20 cellular contexts compared by ENCODE assay signal in the genomic region with DNA sequence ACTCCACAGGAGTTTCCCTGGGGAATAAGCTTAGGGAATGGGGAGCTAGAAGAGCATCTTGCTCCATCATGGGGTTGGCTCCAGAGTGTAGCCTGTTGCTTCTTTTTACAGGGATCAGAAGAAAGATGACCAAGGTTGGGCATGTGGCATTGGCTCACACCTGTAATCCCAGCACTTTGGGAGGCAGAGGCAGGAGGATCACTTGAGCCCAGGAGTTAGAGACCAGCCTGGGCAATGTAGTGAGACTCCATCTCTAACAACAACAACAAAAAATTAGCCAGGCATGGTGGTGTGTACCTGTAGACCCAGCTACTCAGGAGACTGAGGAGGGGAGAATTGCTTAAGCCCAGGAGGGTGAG. TPM values are rescaled to one million over a fixed set of nuclear protein-coding genes. Genes with fewer than 3 reads are reported as not detected.
DNase-seq lines count a peak whose midpoint lies in the region; ATAC-seq and TF ChIP-seq lines count a peak whose summit lies in the region.
"Had no signal": no experiment of that assay in that cellular context is flagged by ENCODE, and none has a peak within 500 bp of the region (broad histone marks: within the 10 kb centered on the region; RNA-seq: fewer than 3 reads in every experiment).

No MANE protein-coding gene starts in this region.

- no peak overlapping the region for H3K4me3 ChIP-seq in HEK293 (ENCODE audit: low read depth, low read length)
- no peak overlapping the region for H3K4me3 ChIP-seq in stomach smooth muscle (ENCODE audit: low read length in 2 of 2)
- H3K4me3 ChIP-seq in right cardiac atrium (ENCODE audit: low read length) = no peak overlapping the region
- H3K4me3 ChIP-seq in PC-3 (ENCODE audit: low read length) = no peak overlapping the region
- H3K4me3 ChIP-seq: GM23248, Peyer's patch had no signal

- no peaks in the 10 kb centered on the region for H3K9me3 ChIP-seq in HEK293 (ENCODE audit: control insufficient read depth, insufficient read depth, low read depth, low read length)
- H3K9me3 ChIP-seq in stomach smooth muscle (ENCODE audit: control insufficient read depth in 2 of 2, low read length in 2 of 2) = no peaks in the 10 kb centered on the region
- H3K9me3 ChIP-seq in right cardiac atrium (ENCODE audit: control insufficient read depth, low read length) = no peaks in the 10 kb centered on the region
- no peaks in the 10 kb centered on the region for H3K9me3 ChIP-seq in PC-3 (ENCODE audit: low read length)
- H3K9me3 ChIP-seq: Peyer's patch had no signal

- H3K27ac ChIP-seq in HEK293 (ENCODE audit: extremely low read depth, low read depth, low read length) (no peak overlapping the region), stomach smooth muscle (ENCODE audit: low read length) (peak overlapping the region; percentile 89), right cardiac atrium (ENCODE audit: low read length) (no peak overlapping the region), PC-3 (ENCODE audit: low read length) (no peak overlapping the region)
- H3K27ac ChIP-seq: GM23248, Peyer's patch had no signal

- H3K36me3 Mint-ChIP-seq in dendritic cell treated with granulocyte-macrophage colony-stimulating factor and Interleukin-4, amounts not matched to agents 40 ng/mL and 50 ng/mL, for 4 days (ENCODE audit: low read depth) = peaks cover 64% of the 10 kb centered on the region
- H3K36me3 Mint-ChIP-seq in nephron progenitor cell (ENCODE audit: low read depth) = peaks cover 13% of the 10 kb centered on the region

- no peaks in the 10 kb centered on the region for H3K27me3 Mint-ChIP-seq in dendritic cell treated with granulocyte-macrophage colony-stimulating factor and Interleukin-4, amounts not matched to agents 40 ng/mL and 50 ng/mL, for 4 days
- H3K27me3 Mint-ChIP-seq in nephron progenitor cell (ENCODE audit: low read depth, poor library complexity) = peaks cover 8% of the 10 kb centered on the region

- H2AFZ ChIP-seq in PC-3 (ENCODE audit: low read length) = no peak overlapping the region
- H2AFZ ChIP-seq: GM23248 had no signal

- ATAC-seq in right cardiac atrium (no peak), PC-3 (no peak)

- DNase-seq in nephron progenitor cell (no peak), right cardiac atrium (no peak), PC-3 (no peak), midbrain (lab: John Stamatoyannopoulos, UW) (no peak)
- DNase-seq: GM23248, H7, IMR-90, KG1, MM.1S, NCI-H1694, NCI-H2029 treated with DMSO at 0.1 percent for 48 hours, NCI-H2171, NCI-H226, NCI-H510A, NCI-H69, Peyer's patch, SHP77 treated with DMSO at 0.1 percent for 48 hours had no signal

- H3K4me3 Mint-ChIP-seq in dendritic cell treated with granulocyte-macrophage colony-stimulating factor and Interleukin-4, amounts not matched to agents 40 ng/mL and 50 ng/mL, for 4 days = no peak overlapping the region
- no peak overlapping the region for H3K4me3 Mint-ChIP-seq in nephron progenitor cell

- H3F3A ChIP-seq in PC-3 (ENCODE audit: low read length, unreplicated experiment) = no peaks in the 10 kb centered on the region

- H4K20me1 ChIP-seq in PC-3 (ENCODE audit: low read length) = no peaks in the 10 kb centered on the region

- peak overlapping the region; percentile 17 for H3K27ac Mint-ChIP-seq in dendritic cell treated with granulocyte-macrophage colony-stimulating factor and Interleukin-4, amounts not matched to agents 40 ng/mL and 50 ng/mL, for 4 days
- H3K27ac Mint-ChIP-seq in nephron progenitor cell = peak overlapping the region; percentile 80

- no peaks in the 10 kb centered on the region for H3K79me2 ChIP-seq in PC-3 (ENCODE audit: low read length)

- H3K4me2 ChIP-seq in PC-3 (ENCODE audit: low read length) = no peak overlapping the region

- no peaks in the 10 kb centered on the region for H3K9me2 ChIP-seq in PC-3 (replicated peaks; ENCODE audit: low read length)

- H3K4me1 Mint-ChIP-seq in dendritic cell treated with granulocyte-macrophage colony-stimulating factor and Interleukin-4, amounts not matched to agents 40 ng/mL and 50 ng/mL, for 4 days (ENCODE audit: low read depth) = peaks cover 14% of the 10 kb centered on the region
- H3K4me1 Mint-ChIP-seq in nephron progenitor cell = no peaks in the 10 kb centered on the region

- intact Hi-C loops in dendritic cell treated with granulocyte-macrophage colony-stimulating factor and Interleukin-4, amounts not matched to agents 40 ng/mL and 50 ng/mL, for 4 days (cut with micrococcal nuclease) = no loop called here
- intact Hi-C loops in right cardiac atrium (cut with DNase I) (no loop called here), PC-3 (cut with micrococcal nuclease) (no loop called here)

- BruUV-seq in PC-3 (replicated peaks; lab: Mats Ljungman, UMichigan) = no TSS peak

- H3K27me3 ChIP-seq in stomach smooth muscle (ENCODE audit: control insufficient read depth in 1 of 2, insufficient read depth in 2 of 2, low read length in 2 of 2) (no peaks in the 10 kb centered on the region), right cardiac atrium (ENCODE audit: control insufficient read depth, insufficient read depth) (no peaks in the 10 kb centered on the region), PC-3 (ENCODE audit: low read length) (no peaks in the 10 kb centered on the region)
- H3K27me3 ChIP-seq: Peyer's patch had no signal

- H3K9ac ChIP-seq in stomach smooth muscle (ENCODE audit: low read length in 2 of 2) (no peak overlapping the region), PC-3 (ENCODE audit: low read length) (no peak overlapping the region)
- H3K9ac ChIP-seq: GM23248 had no signal

- H3K36me3 ChIP-seq in HEK293 (ENCODE audit: control insufficient read depth in 2 of 2, insufficient read depth in 1 of 2, low read length in 2 of 2) (peaks cover 0 to 11% of the 10 kb centered on the region in 2 experiments; a peak in 2 of 3 replicates), stomach smooth muscle (ENCODE audit: control insufficient read depth in 2 of 2, insufficient read depth in 2 of 2, low read length in 2 of 2) (no peaks in the 10 kb centered on the region), PC-3 (ENCODE audit: low read depth, low read length) (no peaks in the 10 kb centered on the region)
- H3K36me3 ChIP-seq: Peyer's patch had no signal

- POLR2A ChIA-PET in HEK293 (lab: Yijun Ruan, JAX) (no interaction called here), PC-3 (lab: Charles Lee; ENCODE audit: unreplicated experiment) (no interaction called here)

- H3K4me1 ChIP-seq in HEK293 (ENCODE audit: control insufficient read depth, insufficient read depth, low read length) (no peaks in the 10 kb centered on the region), stomach smooth muscle (ENCODE audit: control insufficient read depth, insufficient read depth, low read length) (peaks cover 36% of the 10 kb centered on the region), right cardiac atrium (ENCODE audit: control insufficient read depth, insufficient read depth, low read length) (peaks cover 2% of the 10 kb centered on the region), PC-3 (ENCODE audit: insufficient read depth, low read length) (no peaks in the 10 kb centered on the region)

- CTCF ChIA-PET in HEK293 (lab: Yijun Ruan, JAX) (interaction anchor here (0.7 to 1.6 kb wide), 3 partner anchors 15 to 244 kb away, joined by 3 read pairs; no protein-coding TSS in a partner anchor), PC-3 (lab: Charles Lee) (no interaction called here)

- TF ChIP-seq CTCF in HEK293 (tag by site-specific recombination; IDR thresholded peaks at IDR 0.05) = no peak
- no peak for TF ChIP-seq CTCF in nephron progenitor cell (IDR thresholded peaks at IDR 0.05)
- no peak for TF ChIP-seq CTCF in PC-3 (conservative IDR thresholded peaks at IDR 0.05; ENCODE audit: low read depth, low read length)

- no peaks in the 10 kb centered on the region for H3K9me3 Mint-ChIP-seq in dendritic cell treated with granulocyte-macrophage colony-stimulating factor and Interleukin-4, amounts not matched to agents 40 ng/mL and 50 ng/mL, for 4 days
- no peaks in the 10 kb centered on the region for H3K9me3 Mint-ChIP-seq in nephron progenitor cell

TF ChIP-seq in HEK293, 187 proteins besides CTCF, POLR2A, EP300 and RAD21:
- TF ChIP-seq SCRT1 (tag by site-specific recombination; IDR thresholded peaks at IDR 0.05; ENCODE audit: borderline replicate concordance) (0 out of 2 replicates have a peak, but pooled peaks have one; percentile 30), SCRT2 (tag by site-specific recombination; IDR thresholded peaks at IDR 0.05) (peak; percentile 50; the same call in 1 of the 2 replicates)
- TF ChIP-seq, protein P1, sequence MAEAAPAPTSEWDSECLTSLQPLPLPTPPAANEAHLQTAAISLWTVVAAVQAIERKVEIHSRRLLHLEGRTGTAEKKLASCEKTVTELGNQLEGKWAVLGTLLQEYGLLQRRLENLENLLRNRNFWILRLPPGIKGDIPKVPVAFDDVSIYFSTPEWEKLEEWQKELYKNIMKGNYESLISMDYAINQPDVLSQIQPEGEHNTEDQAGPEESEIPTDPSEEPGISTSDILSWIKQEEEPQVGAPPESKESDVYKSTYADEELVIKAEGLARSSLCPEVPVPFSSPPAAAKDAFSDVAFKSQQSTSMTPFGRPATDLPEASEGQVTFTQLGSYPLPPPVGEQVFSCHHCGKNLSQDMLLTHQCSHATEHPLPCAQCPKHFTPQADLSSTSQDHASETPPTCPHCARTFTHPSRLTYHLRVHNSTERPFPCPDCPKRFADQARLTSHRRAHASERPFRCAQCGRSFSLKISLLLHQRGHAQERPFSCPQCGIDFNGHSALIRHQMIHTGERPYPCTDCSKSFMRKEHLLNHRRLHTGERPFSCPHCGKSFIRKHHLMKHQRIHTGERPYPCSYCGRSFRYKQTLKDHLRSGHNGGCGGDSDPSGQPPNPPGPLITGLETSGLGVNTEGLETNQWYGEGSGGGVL (tag by site-specific recombination; IDR thresholded peaks at IDR 0.05) = no peak

RNA-seq across cellular contexts. Expression of gene NUDT2, which starts 18.4 kb away (rescaled TPM):
- 10 to 100 TPM; 20.5 to 27.4 (median 22.6) TPM for total RNA-seq in right cardiac atrium
- 27.4 TPM for polyA plus RNA-seq in right cardiac atrium
- 34.4 and 34.6 TPM in 2 replicates for total RNA-seq in PC-3 (2014; rRNA removed)

RNA-seq across cellular contexts. Expression of gene KIF24, which starts 18.7 kb away (rescaled TPM):
- total RNA-seq in right cardiac atrium (under 1 TPM; 0.25 to 0.54 (median 0.40) TPM), PC-3 (2014; rRNA removed) (4.7 and 5.0 TPM in 2 replicates)
- polyA plus RNA-seq in right cardiac atrium = 0.23 TPM

RNA-seq across cellular contexts. Expression of gene MYORG, which starts 28.9 kb away (rescaled TPM):
- total RNA-seq in right cardiac atrium (1 to 10 TPM; 4.6 to 5.2 (median 4.8) TPM), PC-3 (2014; rRNA removed) (3.4 and 4.7 TPM in 2 replicates)
- polyA plus RNA-seq in right cardiac atrium = 1.9 TPM
